Comparison of ENCODE assay signal across 20 cellular contexts in the genomic region with DNA sequence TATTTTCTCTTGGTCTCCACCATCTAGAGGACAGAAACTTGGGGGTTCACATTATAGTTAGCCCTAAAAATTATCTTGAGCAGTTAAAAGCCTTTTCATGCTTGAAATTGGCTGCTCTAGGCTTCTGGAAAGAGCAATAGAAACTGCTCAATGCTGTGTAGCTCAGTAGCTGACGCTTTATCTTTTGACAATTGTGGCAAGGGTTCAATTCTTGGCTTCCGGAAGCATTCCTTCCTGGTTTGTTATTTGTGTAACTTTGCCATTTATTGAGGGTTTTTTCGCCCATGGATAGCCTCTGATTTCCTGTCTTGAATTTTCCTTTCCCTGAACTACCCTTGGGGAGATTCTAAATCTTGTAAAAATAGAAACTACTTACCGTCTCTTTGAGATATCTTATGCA. TPM values are rescaled to one million over a fixed set of nuclear protein-coding genes. Genes with fewer than 3 reads are reported as not detected.
DNase-seq lines count a peak whose midpoint lies in the region; TF ChIP-seq lines count a peak whose summit lies in the region.
"Had no signal": no experiment of that assay in that cellular context is flagged by ENCODE, and none has a peak within 500 bp of the region (broad histone marks: within the 10 kb centered on the region; RNA-seq: fewer than 3 reads in every experiment).

No MANE protein-coding gene starts in this region.

- H3K36me3 ChIP-seq in left ventricle myocardium inferior = no peaks in the 10 kb centered on the region
- H3K36me3 ChIP-seq: BLaER1 had no signal

- DNase-seq in left ventricle myocardium inferior (no peak), cardiac septum (ENCODE audit: low spot score) (no peak), dermis blood vessel endothelial cell (peak; percentile 25), fibroblast of the aortic adventitia (ENCODE audit: low read depth) (peak; percentile 0), pulmonary artery endothelial cell (ENCODE audit: low read depth, low spot score) (peak; percentile 22), GM19238 (ENCODE audit: insufficient read length, low spot score) (no peak), NCI-H1048 (lab: John Stamatoyannopoulos, UW) (no peak), amygdala (lab: John Stamatoyannopoulos, UW) (no peak)
- DNase-seq: Caco-2; CD4-positive, CD25-positive, alpha-beta regulatory T cell; CD8-positive, alpha-beta T cell; DMS153; DND-41; H9 had no signal

- intact Hi-C loops in left ventricle myocardium inferior (cut with micrococcal nuclease) (no loop called here), cardiac septum (cut with DNase I) (no loop called here)

- TF ChIP-seq CTCF in left ventricle myocardium inferior (IDR thresholded peaks at IDR 0.05; ENCODE audit: borderline replicate concordance) (no peak), fibroblast of the aortic adventitia (IDR thresholded peaks at IDR 0.05; ENCODE audit: insufficient read depth, low read length) (no peak)

- no peaks in the 10 kb centered on the region for H3K9me3 ChIP-seq in left ventricle myocardium inferior (replicated peaks)
- H3K9me3 ChIP-seq: BLaER1, Caco-2 had no signal

- peaks cover 12% of the 10 kb centered on the region for H3K4me1 ChIP-seq in left ventricle myocardium inferior
- H3K4me1 ChIP-seq: BLaER1, Caco-2 had no signal

- H3K27me3 ChIP-seq in left ventricle myocardium inferior (ENCODE audit: low read depth) = no peaks in the 10 kb centered on the region
- H3K27me3 ChIP-seq: BLaER1 had no signal

- H3K4me3 ChIP-seq in left ventricle myocardium inferior (peak overlapping the region; percentile 15), fibroblast of the aortic adventitia (ENCODE audit: low read depth, low read length) (no peak overlapping the region)
- H3K4me3 ChIP-seq: BLaER1, GM12878 had no signal

- H3K27ac ChIP-seq in left ventricle myocardium inferior (replicated peaks) = peak overlapping the region; percentile 9
- H3K27ac ChIP-seq: 22Rv1, BLaER1, C4-2B had no signal

RNA-seq across cellular contexts. Expression of a gene that starts 10.3 kb away (rescaled TPM):
- total RNA-seq in left ventricle myocardium inferior = not detected
- total RNA-seq in cardiac septum = not detected
- total RNA-seq in dermis blood vessel endothelial cell = 0.14 TPM in 1 of 2 replicates, not detected in the other
- under 0.01 TPM in 1 of 2 replicates, not detected in the other for total RNA-seq in fibroblast of the aortic adventitia (ENCODE audit: low replicate concordance)
- total RNA-seq in pulmonary artery endothelial cell = not detected in 2 replicates
- total RNA-seq: B cell; Caco-2; CD4-positive, CD25-positive, alpha-beta regulatory T cell; CD8-positive, alpha-beta T cell; GM12878 had no signal

RNA-seq across cellular contexts. Expression of a gene that starts 34.1 kb away (rescaled TPM):
- total RNA-seq in left ventricle myocardium inferior (not detected), cardiac septum (not detected), dermis blood vessel endothelial cell (not detected in 2 replicates), fibroblast of the aortic adventitia (ENCODE audit: low replicate concordance) (not detected in 2 replicates), pulmonary artery endothelial cell (not detected in 2 replicates)
- total RNA-seq: Caco-2; CD4-positive, CD25-positive, alpha-beta regulatory T cell; CD8-positive, alpha-beta T cell; GM12878; H4; H9 had no signal

RNA-seq across cellular contexts. Expression of a gene that starts 54.1 kb away (rescaled TPM):
- total RNA-seq in left ventricle myocardium inferior = not detected
- not detected for total RNA-seq in cardiac septum
- total RNA-seq in dermis blood vessel endothelial cell = not detected in 2 replicates
- total RNA-seq in fibroblast of the aortic adventitia (ENCODE audit: low replicate concordance) = not detected in 2 replicates
- not detected in 2 replicates for total RNA-seq in pulmonary artery endothelial cell
- total RNA-seq: B cell; Caco-2; CD4-positive, CD25-positive, alpha-beta regulatory T cell; CD8-positive, alpha-beta T cell; GM12878; H4; H9 had no signal

Comparison
In these comparisons a context has a peak if more than half of its experiments do, and no peak if none do; other contexts are left out.
1. DNase-seq: peak in dermis blood vessel endothelial cell (single experiment), fibroblast of the aortic adventitia (single experiment) and pulmonary artery endothelial cell (single experiment); none in left ventricle myocardium inferior (single experiment), cardiac septum (single experiment), GM19238 (single experiment), NCI-H1048 (single experiment) and amygdala (0 of 56).